In the genomic region with DNA sequence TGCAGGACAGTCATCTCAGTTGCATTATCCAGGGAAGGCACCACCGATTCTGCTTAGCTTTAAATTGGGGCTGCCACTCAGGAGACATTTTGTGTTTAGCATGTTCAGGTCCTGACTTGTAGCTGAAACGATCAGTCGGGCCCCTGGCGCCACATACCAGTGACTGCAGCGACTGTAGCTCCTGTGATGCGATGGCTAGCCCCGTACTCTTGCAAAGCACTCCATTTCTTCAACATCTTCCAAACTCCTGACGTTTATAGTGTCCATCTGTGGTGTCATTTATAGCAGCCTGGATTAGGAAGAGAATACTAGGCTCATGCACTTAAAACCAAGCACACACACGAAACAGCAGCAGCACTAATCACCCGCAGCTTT, we compare ENCODE assay signal across 27 cellular contexts. TPM values are rescaled to one million over a fixed set of nuclear protein-coding genes. Genes with fewer than 3 reads are reported as not detected.
DNase-seq lines count a peak whose midpoint lies in the region; ATAC-seq and TF ChIP-seq lines count a peak whose summit lies in the region.
"Had no signal": no experiment of that assay in that cellular context is flagged by ENCODE, and none has a peak within 500 bp of the region (broad histone marks: within the 10 kb centered on the region; RNA-seq: fewer than 3 reads in every experiment).

No MANE protein-coding gene starts in this region.

- H3K27me3 ChIP-seq in adipocyte (replicated peaks; ENCODE audit: control insufficient read depth, insufficient read depth, low read length) (peaks cover 67% of the 10 kb centered on the region), iPS-15b (ENCODE audit: control insufficient read depth, insufficient read depth, low read length) (peaks cover 76% of the 10 kb centered on the region), osteoblast (ENCODE audit: insufficient read depth, low read length) (peaks cover 60% of the 10 kb centered on the region)
- peaks cover 63% of the 10 kb centered on the region for H3K27me3 ChIP-seq in CD4-positive, alpha-beta memory T cell (ENCODE audit: insufficient read depth, low read length)

- no peaks in the 10 kb centered on the region for H3K36me3 Mint-ChIP-seq in MCF 10A (ENCODE audit: insufficient read depth, unreplicated experiment)
- H3K36me3 Mint-ChIP-seq in CD4-positive, alpha-beta memory T cell, result peaks cover 2 to 6% of the 10 kb centered on the region in 2 donors

- H3K27ac Mint-ChIP-seq in MCF 10A (ENCODE audit: low read depth, unreplicated experiment), result no peak overlapping the region
- no peak overlapping the region for H3K27ac Mint-ChIP-seq in CD4-positive, alpha-beta memory T cell
- H3K27ac Mint-ChIP-seq: activated naive CD4-positive, alpha-beta T cell treated with anti-CD3 and anti-CD28 coated beads, Interleukin-2, amount 50 U/mL, for 24 hours; CD14-positive monocyte had no signal

- H3K9ac ChIP-seq in adipocyte (ENCODE audit: low read length) (peak overlapping the region; percentile 32), iPS-15b (ENCODE audit: low read depth, low read length) (peak overlapping the region; percentile 39)

- peaks cover 8% of the 10 kb centered on the region for H3K4me1 Mint-ChIP-seq in MCF 10A (ENCODE audit: insufficient read depth, unreplicated experiment)
- peaks cover 12 to 32% (median 19%) of the 10 kb centered on the region in 4 donors for H3K4me1 Mint-ChIP-seq in CD4-positive, alpha-beta memory T cell

- no peak overlapping the region for H3K27ac ChIP-seq in osteoblast (ENCODE audit: low read depth, low read length)
- no peak overlapping the region for H3K27ac ChIP-seq in CD4-positive, alpha-beta memory T cell (ENCODE audit: low read depth, low read length)
- H3K27ac ChIP-seq: RWPE1, uterus, VCaP had no signal

- H3K4me2 ChIP-seq in osteoblast (ENCODE audit: insufficient read depth, low read length), result peak overlapping the region; percentile 48

- CTCF ChIA-PET in MCF 10A (lab: Yijun Ruan, JAX), result interaction anchor here (0.6 to 1.3 kb wide), 4 partner anchors 8 to 1303 kb away, joined by 3 to 5 read pairs (median 4); no protein-coding TSS in a partner anchor
- CTCF ChIA-PET in CD4-positive, alpha-beta memory T cell (lab: Charles Lee; ENCODE audit: partially characterized antibody), result interaction anchor here (1.2 to 1.5 kb wide), 2 partner anchors 1350 to 1352 kb away, joined by 3 to 4 read pairs; no protein-coding TSS in a partner anchor

- H3K9me3 ChIP-seq in adipocyte (ENCODE audit: control insufficient read depth, low read length) (no peaks in the 10 kb centered on the region), iPS-15b (ENCODE audit: control insufficient read depth, insufficient read depth, low read length) (no peaks in the 10 kb centered on the region), osteoblast (ENCODE audit: low read depth, low read length) (no peaks in the 10 kb centered on the region)
- no peaks in the 10 kb centered on the region for H3K9me3 ChIP-seq in CD4-positive, alpha-beta memory T cell (ENCODE audit: control insufficient read depth in 1 of 2, low read length in 2 of 2)
- H3K9me3 ChIP-seq: uterus had no signal

- intact Hi-C loops in MCF 10A (cut with micrococcal nuclease), result loop anchor here (5.0 kb wide), 1 partner anchor 1140 kb away; no protein-coding TSS in a partner anchor
- intact Hi-C loops in CD4-positive, alpha-beta memory T cell (cut with micrococcal nuclease), result loop anchor here (5.0 kb wide), 3 partner anchors 100 to 1660 kb away; a partner anchor contains a TSS

- peak; percentile 6 for ATAC-seq in GM21576 (IDR thresholded peaks at IDR 0.05; ENCODE audit: unreplicated experiment)
- ATAC-seq: SK-N-SH treated with all-trans-retinoic acid at 6 μM for 48 hours had no signal

- DNase-seq in adipocyte (ENCODE audit: low read depth), result no peak
- no peak for DNase-seq in osteoblast (ENCODE audit: insufficient read length, low spot score, missing footprints)
- DNase-seq in MCF 10A (ENCODE audit: unreplicated experiment), result no peak
- DNase-seq in effector CD8-positive, alpha-beta T cell (lab: John Stamatoyannopoulos, UW), result no peak
- DNase-seq in CD4-positive, alpha-beta memory T cell, result no peak
- no peak for DNase-seq in Kasumi-1 (lab: John Stamatoyannopoulos, UW)
- DNase-seq: activated CD4-positive, alpha-beta T cell treated with anti-CD3 and anti-CD28 coated beads, Interleukin-2, amount 50 U/mL, for 1 hour; dorsolateral prefrontal cortex; erythroblast; foreskin melanocyte; KG1; MV-4-11; NCI-H1694 treated with DMSO at 0.1 percent for 48 hours; NCI-H526 treated with DMSO at 0.1 percent for 48 hours; uterus had no signal

- H3K9me3 Mint-ChIP-seq in MCF 10A (ENCODE audit: unreplicated experiment), result no peaks in the 10 kb centered on the region
- H3K9me3 Mint-ChIP-seq in CD4-positive, alpha-beta memory T cell, result peaks cover 0 to 2% (median 0%) of the 10 kb centered on the region in 8 donors
- H3K9me3 Mint-ChIP-seq: activated naive CD4-positive, alpha-beta T cell treated with anti-CD3 and anti-CD28 coated beads, Interleukin-2, amount 50 U/mL, for 24 hours; central memory CD8-positive, alpha-beta T cell had no signal

- H3K79me2 ChIP-seq in osteoblast (ENCODE audit: insufficient read depth, low read length), result no peaks in the 10 kb centered on the region

- POLR2A ChIA-PET in MCF 10A (lab: Yijun Ruan, JAX), result no interaction called here
- POLR2A ChIA-PET in CD4-positive, alpha-beta memory T cell (lab: Charles Lee; ENCODE audit: partially characterized antibody), result interaction anchor here (0.8 kb wide), 1 partner anchor 9 kb away, joined by 3 read pairs; no protein-coding TSS in a partner anchor

- no peak for TF ChIP-seq CTCF in osteoblast (IDR thresholded peaks at IDR 0.05; ENCODE audit: extremely low read depth, low read depth, low read length)
- no peak for TF ChIP-seq CTCF in MCF 10A (IDR thresholded peaks at IDR 0.05; ENCODE audit: unreplicated experiment)

- no peaks in the 10 kb centered on the region for H3K36me3 ChIP-seq in adipocyte (ENCODE audit: control insufficient read depth, insufficient read depth, low read length, severe bottlenecking)
- H3K36me3 ChIP-seq in iPS-15b (ENCODE audit: control insufficient read depth, insufficient read depth, low read length), result no peaks in the 10 kb centered on the region
- no peaks in the 10 kb centered on the region for H3K36me3 ChIP-seq in osteoblast (ENCODE audit: insufficient read depth, low read length)
- H3K36me3 ChIP-seq in CD4-positive, alpha-beta memory T cell (ENCODE audit: insufficient read depth, low read length), result no peaks in the 10 kb centered on the region
- H3K36me3 ChIP-seq: uterus had no signal

- H4K20me1 ChIP-seq in osteoblast (ENCODE audit: insufficient read depth, low read length), result no peaks in the 10 kb centered on the region

- no peak overlapping the region for H2AFZ ChIP-seq in osteoblast (ENCODE audit: low read length)

- H3K27me3 Mint-ChIP-seq in MCF 10A (ENCODE audit: insufficient read depth, unreplicated experiment), result peaks cover 23% of the 10 kb centered on the region
- peaks cover 60% of the 10 kb centered on the region in 2 donors for H3K27me3 Mint-ChIP-seq in CD4-positive, alpha-beta memory T cell

- H3K4me3 ChIP-seq in adipocyte (ENCODE audit: low read length), result peak overlapping the region; percentile 55
- peak overlapping the region; percentile 64 for H3K4me3 ChIP-seq in iPS-15b (ENCODE audit: low read depth, low read length)
- no peak overlapping the region for H3K4me3 ChIP-seq in osteoblast (ENCODE audit: insufficient read depth, low read length)
- H3K4me3 ChIP-seq in CD4-positive, alpha-beta memory T cell (ENCODE audit: low read length in 2 of 2), result no peak overlapping the region
- H3K4me3 ChIP-seq: uterus had no signal

- no peak overlapping the region for H3K4me3 Mint-ChIP-seq in MCF 10A (ENCODE audit: unreplicated experiment)
- H3K4me3 Mint-ChIP-seq in CD4-positive, alpha-beta memory T cell, result peak overlapping the region in 3 of 8 donors; percentile 1 to 28 (median 11)
- H3K4me3 Mint-ChIP-seq: activated naive CD4-positive, alpha-beta T cell treated with anti-CD3 and anti-CD28 coated beads, Interleukin-2, amount 50 U/mL, for 24 hours; central memory CD8-positive, alpha-beta T cell had no signal

- no TSS peak for BruUV-seq in MCF 10A (replicated peaks; lab: Mats Ljungman, UMichigan)

- peaks cover 10% of the 10 kb centered on the region for H3K4me1 ChIP-seq in adipocyte (ENCODE audit: control insufficient read depth, insufficient read depth, low read length)
- H3K4me1 ChIP-seq in iPS-15b (ENCODE audit: control insufficient read depth, insufficient read depth, low read length), result peaks cover 6% of the 10 kb centered on the region
- H3K4me1 ChIP-seq in osteoblast (ENCODE audit: insufficient read depth, low read length), result peaks cover 6% of the 10 kb centered on the region
- peaks cover 22% of the 10 kb centered on the region for H3K4me1 ChIP-seq in CD4-positive, alpha-beta memory T cell (ENCODE audit: insufficient read depth, low read length)

RNA-seq across cellular contexts. Expression of a gene that starts 13.0 kb away (rescaled TPM):
- total RNA-seq in osteoblast (under 0.01 TPM in 1 of 2 replicates, not detected in the other), MCF 10A (2022) (not detected in 2 replicates)
- total RNA-seq in CD4-positive, alpha-beta memory T cell, result not detected
- not detected for polyA plus RNA-seq in CD4-positive, alpha-beta memory T cell
- total RNA-seq: aorta; liver; renal cortical epithelial cell; T-helper 2 cell treated with Interferon-gamma antibody and Interleukin-4, amounts not matched to agents 100 ng/mL and 5 ng/mL, for 36 hours; uterus had no signal
- polyA plus RNA-seq: aorta, CD14-positive monocyte, liver had no signal

Comparison
In these comparisons a context has a peak if more than half of its experiments do, and no peak if none do; other contexts are left out.
1. H3K4me3 ChIP-seq: peak in adipocyte (single experiment) and iPS-15b (single experiment); none in osteoblast (single experiment) and CD4-positive, alpha-beta memory T cell (0 of 2).